16 cellular contexts compared by ENCODE assay signal in genomic region chr5:158273035-158273434, GRCh38.
DNase-seq lines count a peak whose midpoint lies in the region; ATAC-seq and TF ChIP-seq lines count a peak whose summit lies in the region.
"Had no signal": no experiment of that assay in that cellular context is flagged by ENCODE, and none has a peak within 500 bp of the region (broad histone marks: within the 10 kb centered on the region; RNA-seq: fewer than 3 reads in every experiment).

No MANE protein-coding gene starts in this region.

- H3K27me3 Mint-ChIP-seq in endodermal cell (ENCODE audit: insufficient read depth): no peaks in the 10 kb centered on the region
- H3K27me3 Mint-ChIP-seq: CD8-positive, alpha-beta memory T cell had no signal

- H3K4me1 ChIP-seq in endodermal cell (ENCODE audit: control insufficient read depth, insufficient read depth, low read length): peaks cover 15% of the 10 kb centered on the region
- H3K4me1 ChIP-seq: BLaER1 had no signal

- no peaks in the 10 kb centered on the region for H3K36me3 Mint-ChIP-seq in endodermal cell (ENCODE audit: low read depth)
- H3K36me3 Mint-ChIP-seq: CD8-positive, alpha-beta memory T cell had no signal

- peak overlapping the region; percentile 74 for H3K27ac Mint-ChIP-seq in endodermal cell
- H3K27ac Mint-ChIP-seq: CD8-positive, alpha-beta memory T cell had no signal

- peaks cover 36% of the 10 kb centered on the region for H3K4me1 Mint-ChIP-seq in endodermal cell
- H3K4me1 Mint-ChIP-seq: CD8-positive, alpha-beta memory T cell had no signal

- TF ChIP-seq CTCF in endodermal cell (conservative IDR thresholded peaks at IDR 0.05): no peak

- H3K9me3 ChIP-seq in endodermal cell (ENCODE audit: control insufficient read depth, low read length): no peaks in the 10 kb centered on the region

- no peak overlapping the region for H3K4me3 ChIP-seq in endodermal cell (ENCODE audit: low read length)
- H3K4me3 ChIP-seq: BLaER1, PC-9 had no signal

- no peaks in the 10 kb centered on the region for H3K27me3 ChIP-seq in endodermal cell (ENCODE audit: control insufficient read depth, insufficient read depth, low read length, poor library complexity, severe bottlenecking)
- H3K27me3 ChIP-seq: BLaER1 had no signal

- DNase-seq in NCI-H748 (lab: John Stamatoyannopoulos, UW; ENCODE audit: unreplicated experiment) (peak; percentile 25), NCI-H748 treated with DMSO at 0.1 percent for 48 hours (lab: John Stamatoyannopoulos, UW) (no peak), endodermal cell (peak; percentile 76), left kidney (ENCODE audit: low read depth, low spot score) (peak; percentile 71), T-helper 1 cell (no peak)
- DNase-seq: 8988T; CD8-positive, alpha-beta memory T cell; MM.1S; NCI-H1105 treated with DMSO at 0.1 percent for 48 hours; NCI-H187 treated with DMSO at 0.1 percent for 48 hours; NK-92 treated with Interleukin-12 subunit alpha and Interleukin-12 subunit beta, amount 100 ng/mL, for 24 hours; PC-9 had no signal

- WGBS in endodermal cell (ENCODE audit: insufficient coverage in 1 of 2, insufficient read length in 1 of 2), 2 experiments: 8 to 15% methylated on average over 5 to 6 of the region's 6 CpGs

- H3K27ac ChIP-seq in endodermal cell (ENCODE audit: low read depth, low read length): peak overlapping the region; percentile 73
- H3K27ac ChIP-seq: BLaER1, PC-9 had no signal

- peaks cover 6% of the 10 kb centered on the region for H3K9me3 Mint-ChIP-seq in endodermal cell

- no peak overlapping the region for H3K9ac ChIP-seq in endodermal cell (ENCODE audit: extremely low read depth, low read length, poor library complexity, severe bottlenecking)
- H3K9ac ChIP-seq: BLaER1 had no signal

- no peak overlapping the region for H3K4me3 Mint-ChIP-seq in endodermal cell
- H3K4me3 Mint-ChIP-seq: CD8-positive, alpha-beta memory T cell had no signal

- ATAC-seq in GM18520 (IDR thresholded peaks at IDR 0.05; ENCODE audit: unreplicated experiment) (no peak), HG03108 (IDR thresholded peaks at IDR 0.05; ENCODE audit: unreplicated experiment) (no peak), HG03378 (IDR thresholded peaks at IDR 0.05; ENCODE audit: unreplicated experiment) (no peak)

- no peaks in the 10 kb centered on the region for H3K36me3 ChIP-seq in endodermal cell (ENCODE audit: control insufficient read depth, insufficient read depth, low read length)

Comparison
In these comparisons a context has a peak if more than half of its experiments do, and no peak if none do; other contexts are left out.
1. DNase-seq: peak in NCI-H748 (single experiment), endodermal cell (single experiment) and left kidney (single experiment); none in NCI-H748 treated with DMSO at 0.1 percent for 48 hours (single experiment) and T-helper 1 cell (0 of 5).